22 cellular contexts compared by ENCODE assay signal in the genomic region with DNA sequence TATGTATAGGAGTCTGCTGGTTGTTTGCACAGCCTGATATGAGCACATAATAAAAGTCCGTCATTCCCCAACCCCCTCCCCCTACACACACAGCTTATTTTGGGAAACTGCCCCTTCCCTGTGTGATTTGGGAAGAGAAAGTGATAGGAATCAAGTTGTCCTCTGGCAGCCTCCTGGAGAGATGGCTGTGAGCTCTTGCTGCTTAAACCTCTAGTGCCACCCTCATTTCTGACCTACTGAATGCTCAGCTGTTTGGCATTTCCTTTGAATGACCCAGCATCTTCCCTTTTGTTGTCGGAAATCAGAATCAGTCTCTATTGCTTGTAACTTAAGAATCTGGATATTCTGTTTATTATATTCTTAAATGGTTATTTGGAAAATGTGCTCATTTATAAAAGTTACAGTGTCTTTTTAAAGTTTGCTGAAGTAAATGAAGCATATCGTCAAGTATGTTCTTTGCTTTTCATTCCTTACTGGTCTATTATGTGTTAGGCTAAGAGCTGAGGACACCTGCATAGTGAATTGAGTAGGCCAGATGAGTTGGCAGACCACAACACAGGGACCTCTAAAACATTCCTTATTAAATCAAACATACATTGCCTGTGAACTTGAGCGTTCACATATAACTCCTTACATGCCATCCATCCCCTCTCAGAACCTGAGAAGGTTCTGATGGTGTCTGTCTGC. TPM values are rescaled to one million over a fixed set of nuclear protein-coding genes. Genes with fewer than 3 reads are reported as not detected.
DNase-seq lines count a peak whose midpoint lies in the region; ATAC-seq and TF ChIP-seq lines count a peak whose summit lies in the region.
"Had no signal": no experiment of that assay in that cellular context is flagged by ENCODE, and none has a peak within 500 bp of the region (broad histone marks: within the 10 kb centered on the region; RNA-seq: fewer than 3 reads in every experiment).

No MANE protein-coding gene starts in this region.

- peak; percentile 12 for ATAC-seq in activated CD4-positive, alpha-beta T cell treated with anti-CD3 and anti-CD28 coated beads for 36 hours
- ATAC-seq: CD8-positive, alpha-beta T cell had no signal

- H3K4me1 ChIP-seq in SJSA1 (replicated peaks) (peaks cover 16% of the 10 kb centered on the region), skeletal muscle satellite cell (ENCODE audit: control insufficient read depth, insufficient read depth, low read length) (peaks cover 34% of the 10 kb centered on the region), suprapubic skin (peaks cover 12% of the 10 kb centered on the region)

- H3K9me3 ChIP-seq in SJSA1 (replicated peaks) (no peaks in the 10 kb centered on the region), skeletal muscle satellite cell (replicated peaks; ENCODE audit: low read length) (no peaks in the 10 kb centered on the region), suprapubic skin (no peaks in the 10 kb centered on the region)
- H3K9me3 ChIP-seq: Peyer's patch, right atrium auricular region had no signal

- H3K9me3 Mint-ChIP-seq in activated CD4-positive, alpha-beta T cell treated with anti-CD3 and anti-CD28 coated beads for 36 hours (ENCODE audit: low read depth) = no peaks in the 10 kb centered on the region
- H3K9me3 Mint-ChIP-seq: CD8-positive, alpha-beta T cell; neural progenitor cell; stimulated activated naive CD8-positive, alpha-beta T cell treated with anti-CD3 and anti-CD28 coated beads, Interleukin-15, Interleukin-2, amounts not matched to agents 100 ng/mL and 50 ng/mL, for 24 hours had no signal

- peak overlapping the region; percentile 29 for H3K4me2 ChIP-seq in skeletal muscle satellite cell (ENCODE audit: low read length)
- H3K4me2 ChIP-seq: neural progenitor cell had no signal

- peaks cover 7% of the 10 kb centered on the region for H3K36me3 Mint-ChIP-seq in activated CD4-positive, alpha-beta T cell treated with anti-CD3 and anti-CD28 coated beads for 36 hours (ENCODE audit: low read depth)
- H3K36me3 Mint-ChIP-seq: CD8-positive, alpha-beta T cell had no signal

- no peak overlapping the region for H3K4me3 Mint-ChIP-seq in activated CD4-positive, alpha-beta T cell treated with anti-CD3 and anti-CD28 coated beads for 36 hours
- H3K4me3 Mint-ChIP-seq: CD8-positive, alpha-beta T cell; neural progenitor cell; stimulated activated naive CD8-positive, alpha-beta T cell treated with anti-CD3 and anti-CD28 coated beads, Interleukin-15, Interleukin-2, amounts not matched to agents 100 ng/mL and 50 ng/mL, for 24 hours had no signal

- H3K27ac ChIP-seq in SJSA1 = peak overlapping the region; percentile 43
- H3K27ac ChIP-seq in suprapubic skin = no peak overlapping the region
- H3K27ac ChIP-seq: neural progenitor cell, Peyer's patch, right atrium auricular region had no signal

- no peak for TF ChIP-seq EP300 in suprapubic skin (IDR thresholded peaks at IDR 0.05)

- POLR2A ChIA-PET in activated CD4-positive, alpha-beta T cell treated with anti-CD3 and anti-CD28 coated beads for 36 hours (lab: Charles Lee) = no interaction called here

- TF ChIP-seq POLR2A in suprapubic skin (IDR thresholded peaks at IDR 0.05) = no peak

- H3K27me3 Mint-ChIP-seq in activated CD4-positive, alpha-beta T cell treated with anti-CD3 and anti-CD28 coated beads for 36 hours = no peaks in the 10 kb centered on the region
- H3K27me3 Mint-ChIP-seq: stimulated activated naive CD8-positive, alpha-beta T cell treated with anti-CD3 and anti-CD28 coated beads, Interleukin-15, Interleukin-2, amounts not matched to agents 100 ng/mL and 50 ng/mL, for 24 hours had no signal

- no peak overlapping the region for H3K9ac ChIP-seq in skeletal muscle satellite cell (ENCODE audit: low read depth, low read length)
- H3K9ac ChIP-seq: neural progenitor cell had no signal

- DNase-seq in activated CD4-positive, alpha-beta T cell treated with anti-CD3 and anti-CD28 coated beads for 36 hours = no peak
- no peak for DNase-seq in activated CD4-positive, alpha-beta T cell treated with anti-CD3 and anti-CD28 coated beads, Interleukin-2, amount 50 U/mL, for 4 hours
- DNase-seq in SJSA1 (ENCODE audit: low read depth in 1 of 2, low spot score in 2 of 2) (no peak), fibroblast of gingiva (ENCODE audit: low read depth) (peak; percentile 35), NCI-H446 (lab: John Stamatoyannopoulos, UW) (no peak), DMS79 treated with DMSO at 0.1 percent for 48 hours (lab: John Stamatoyannopoulos, UW) (no peak), suprapubic skin (ENCODE audit: low spot score in 2 of 2) (no peak)
- DNase-seq: activated CD4-positive, alpha-beta T cell treated with anti-CD3 and anti-CD28 coated beads, Interleukin-2, amount 50 U/mL, for 1 hour; activated naive CD4-positive, alpha-beta T cell treated with anti-CD3 and anti-CD28 coated beads, Interleukin-2, amount 50 U/mL, for 16 hours; activated T-cell treated with anti-CD3 and anti-CD28 coated beads for 4 hours; CD8-positive, alpha-beta T cell; effector CD8-positive, alpha-beta T cell; hypothalamus; KG1; NCI-H1105; NCI-H2171; NCI-H82; Peyer's patch had no signal

- intact Hi-C loops in activated CD4-positive, alpha-beta T cell treated with anti-CD3 and anti-CD28 coated beads for 36 hours (cut with DNase I, micrococcal nuclease) = loop anchor here in 1 of 2 experiments (10.0 kb wide), 1 partner anchor 954 kb away; a partner anchor contains a TSS

- WGBS in suprapubic skin = 94% methylated on average over 4 of the region's 4 CpGs

- H3K27ac Mint-ChIP-seq in activated CD4-positive, alpha-beta T cell treated with anti-CD3 and anti-CD28 coated beads for 36 hours = no peak overlapping the region
- H3K27ac Mint-ChIP-seq: CD8-positive, alpha-beta T cell; neural progenitor cell; stimulated activated naive CD8-positive, alpha-beta T cell treated with anti-CD3 and anti-CD28 coated beads, Interleukin-15, Interleukin-2, amounts not matched to agents 100 ng/mL and 50 ng/mL, for 24 hours had no signal

- CTCF ChIA-PET in activated CD4-positive, alpha-beta T cell treated with anti-CD3 and anti-CD28 coated beads for 36 hours (lab: Charles Lee) = interaction anchor here (0.8 to 3.2 kb wide), 3 partner anchors 17 to 131 kb away, joined by 3 to 10 read pairs (median 9); a partner anchor contains a TSS

- TF ChIP-seq CTCF in suprapubic skin (IDR thresholded peaks at IDR 0.05) = no peak

- peaks cover 3% of the 10 kb centered on the region for H3K36me3 ChIP-seq in SJSA1
- H3K36me3 ChIP-seq in skeletal muscle satellite cell (ENCODE audit: insufficient read depth, low read length) = peaks cover 18% of the 10 kb centered on the region
- peaks cover 16% of the 10 kb centered on the region for H3K36me3 ChIP-seq in suprapubic skin

- H3K4me3 ChIP-seq in SJSA1 (no peak overlapping the region), skeletal muscle satellite cell (ENCODE audit: low read length) (no peak overlapping the region), suprapubic skin (no peak overlapping the region)
- H3K4me3 ChIP-seq: neural progenitor cell, Peyer's patch, right atrium auricular region had no signal

- H3K27me3 ChIP-seq in SJSA1 (replicated peaks) (no peaks in the 10 kb centered on the region), skeletal muscle satellite cell (ENCODE audit: control insufficient read depth, insufficient read depth, low read length) (no peaks in the 10 kb centered on the region), suprapubic skin (no peaks in the 10 kb centered on the region)
- H3K27me3 ChIP-seq: neural progenitor cell, Peyer's patch, right atrium auricular region had no signal

- H3K4me1 Mint-ChIP-seq in activated CD4-positive, alpha-beta T cell treated with anti-CD3 and anti-CD28 coated beads for 36 hours = peaks cover 10% of the 10 kb centered on the region

RNA-seq across cellular contexts. Expression of a gene that starts 5.5 kb away (rescaled TPM):
- 1 to 10 TPM; 1.6 to 1.9 TPM for total RNA-seq in activated CD4-positive, alpha-beta T cell treated with anti-CD3 and anti-CD28 coated beads for 36 hours
- 0.60 and 1.7 TPM in 2 replicates for total RNA-seq in SJSA1 (2014; rRNA removed; shearing (Covaris generic))
- 2.0 TPM in 2 replicates for total RNA-seq in skeletal muscle satellite cell (2012; rRNA removed)
- total RNA-seq in suprapubic skin = 1 to 10 TPM in 3 of 4 donors, under 1 TPM in 1; 0.95 to 3.5 (median 1.6) TPM

RNA-seq across cellular contexts. Expression of a gene that starts 5.6 kb away (rescaled TPM):
- total RNA-seq in activated CD4-positive, alpha-beta T cell treated with anti-CD3 and anti-CD28 coated beads for 36 hours = 10 to 100 TPM; 12.6 to 19.6 TPM
- total RNA-seq in SJSA1 (2014; rRNA removed; shearing (Covaris generic)) = 51.1 and 65.3 TPM in 2 replicates
- total RNA-seq in skeletal muscle satellite cell (2012; rRNA removed) = 72.8 and 86.3 TPM in 2 replicates
- 10 to 100 TPM in 3 of 4 donors, 1 to 10 TPM in 1; 9.6 to 18.6 (median 13.8) TPM for total RNA-seq in suprapubic skin
